In genomic region chr7:113118074-113118959, GRCh38 we compare ENCODE assay signal across 8 cellular contexts. TPM values are rescaled to one million over a fixed set of nuclear protein-coding genes. Genes with fewer than 3 reads are reported as not detected.
DNase-seq lines count a peak whose midpoint lies in the region; ATAC-seq and TF ChIP-seq lines count a peak whose summit lies in the region.

A gene with protein sequence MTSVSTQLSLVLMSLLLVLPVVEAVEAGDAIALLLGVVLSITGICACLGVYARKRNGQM (minus strand): TSS chr7:113118554. CDS start chr7:113117578, 976 bp downstream.

- peak within 1 kb of the TSS; percentile 54 for H3K27ac ChIP-seq in thymus (ENCODE audit: low read depth)

- H3K27ac Mint-ChIP-seq in activated naive CD4-positive, alpha-beta T cell treated with anti-CD3 and anti-CD28 coated beads, Interleukin-2, amount 50 U/mL, for 72 hours, result peak within 1 kb of the TSS; percentile 92 to 96
- H3K27ac Mint-ChIP-seq in glutamatergic neuron (ENCODE audit: unreplicated experiment) (peak within 1 kb of the TSS; percentile 57), osteocyte (ENCODE audit: unreplicated experiment) (peak within 1 kb of the TSS; percentile 87)

- TF ChIP-seq CTCF in GM06990 (IDR thresholded peaks at IDR 0.05; ENCODE audit: insufficient read depth, low read length, poor library complexity, severe bottlenecking), result no peak
- TF ChIP-seq CTCF in glutamatergic neuron (IDR thresholded peaks at IDR 0.05; ENCODE audit: partially characterized antibody, unreplicated experiment), result no peak
- TF ChIP-seq CTCF in osteocyte (IDR thresholded peaks at IDR 0.05), result no peak

- 1% methylated on average over 35 of the region's 35 CpGs for WGBS in thymus

- H3K9me3 ChIP-seq in thymus (ENCODE audit: control insufficient read depth), result no peaks in the 10 kb centered on the region

- H3K27me3 ChIP-seq in GM06990 (replicated peaks; ENCODE audit: control insufficient read depth, insufficient read depth, low read length) (no peaks in the 10 kb centered on the region), thymus (ENCODE audit: control insufficient read depth, insufficient read depth) (no peaks in the 10 kb centered on the region)

- peaks cover 18 to 44% of the 10 kb centered on the region in 2 donors for H3K36me3 Mint-ChIP-seq in activated naive CD4-positive, alpha-beta T cell treated with anti-CD3 and anti-CD28 coated beads, Interleukin-2, amount 50 U/mL, for 72 hours
- H3K36me3 Mint-ChIP-seq in glutamatergic neuron (ENCODE audit: unreplicated experiment) (no peaks in the 10 kb centered on the region), osteocyte (ENCODE audit: unreplicated experiment) (peaks cover 13% of the 10 kb centered on the region)

- DNase-seq in GM06990 (ENCODE audit: extremely low read depth, insufficient read length) (peak; percentile 84), NCI-H1092 treated with DMSO at 0.1 percent for 48 hours (lab: John Stamatoyannopoulos, UW) (peak; percentile 96), SKM-1 (lab: John Stamatoyannopoulos, UW; ENCODE audit: unreplicated experiment) (peak; percentile 78), glutamatergic neuron (peak; percentile 91), osteocyte (ENCODE audit: extremely low spot score, unreplicated experiment) (peak; percentile 93)
- DNase-seq in activated naive CD4-positive, alpha-beta T cell treated with anti-CD3 and anti-CD28 coated beads, Interleukin-2, amount 50 U/mL, for 72 hours (ENCODE audit: low spot score in 2 of 2), result peak; percentile 78 to 79

- peak; percentile 99 for ATAC-seq in HG02588 (IDR thresholded peaks at IDR 0.05; ENCODE audit: unreplicated experiment)
- peak; percentile 72 to 96 for ATAC-seq in activated naive CD4-positive, alpha-beta T cell treated with anti-CD3 and anti-CD28 coated beads, Interleukin-2, amount 50 U/mL, for 72 hours

- H3K4me1 ChIP-seq in thymus (ENCODE audit: control insufficient read depth, insufficient read depth, low read length), result no peaks in the 10 kb centered on the region

- H3K36me3 ChIP-seq in GM06990 (ENCODE audit: control insufficient read depth, insufficient read depth, low read length) (no peaks in the 10 kb centered on the region), thymus (ENCODE audit: control insufficient read depth, insufficient read depth) (peaks cover 4% of the 10 kb centered on the region)

- H3K27me3 Mint-ChIP-seq in glutamatergic neuron (ENCODE audit: unreplicated experiment), result no peaks in the 10 kb centered on the region
- peaks cover 5% of the 10 kb centered on the region for H3K27me3 Mint-ChIP-seq in osteocyte (ENCODE audit: unreplicated experiment)

- peaks cover 0 to 6% of the 10 kb centered on the region in 2 donors for H3K9me3 Mint-ChIP-seq in activated naive CD4-positive, alpha-beta T cell treated with anti-CD3 and anti-CD28 coated beads, Interleukin-2, amount 50 U/mL, for 72 hours
- H3K9me3 Mint-ChIP-seq in glutamatergic neuron (ENCODE audit: unreplicated experiment) (peaks cover 1% of the 10 kb centered on the region), osteocyte (ENCODE audit: unreplicated experiment) (no peaks in the 10 kb centered on the region)

- peaks cover 5% of the 10 kb centered on the region for H3K4me1 Mint-ChIP-seq in glutamatergic neuron (ENCODE audit: low read depth, unreplicated experiment)
- H3K4me1 Mint-ChIP-seq in osteocyte (ENCODE audit: unreplicated experiment), result peaks cover 13% of the 10 kb centered on the region

- H3K4me3 ChIP-seq in GM06990 (replicated peaks; ENCODE audit: low read depth, low read length) (peak within 1 kb of the TSS; percentile 69), thymus (ENCODE audit: low read length) (peak within 1 kb of the TSS; percentile 73)

- peak within 1 kb of the TSS; percentile 92 for H3K4me3 Mint-ChIP-seq in glutamatergic neuron (ENCODE audit: unreplicated experiment)
- peak within 1 kb of the TSS; percentile 92 for H3K4me3 Mint-ChIP-seq in osteocyte (ENCODE audit: unreplicated experiment)

RNA-seq across cellular contexts. Expression of the gene that starts here (rescaled TPM):
- 10 to 100 TPM; 26.5 to 47.9 TPM for total RNA-seq in activated naive CD4-positive, alpha-beta T cell treated with anti-CD3 and anti-CD28 coated beads, Interleukin-2, amount 50 U/mL, for 72 hours
- total RNA-seq in glutamatergic neuron (ENCODE audit: unreplicated experiment), result 16.0 TPM
- total RNA-seq in osteocyte, result 43.5 and 43.9 TPM in 2 replicates
- 73.3 TPM for polyA plus RNA-seq in thymus

Comparison
In these comparisons a context has a peak if more than half of its experiments do, and no peak if none do; other contexts are left out.
1. Peak in every context shown above with its lines: DNase-seq, ATAC-seq, H3K4me3 ChIP-seq and H3K27ac ChIP-seq.